In the genomic region with DNA sequence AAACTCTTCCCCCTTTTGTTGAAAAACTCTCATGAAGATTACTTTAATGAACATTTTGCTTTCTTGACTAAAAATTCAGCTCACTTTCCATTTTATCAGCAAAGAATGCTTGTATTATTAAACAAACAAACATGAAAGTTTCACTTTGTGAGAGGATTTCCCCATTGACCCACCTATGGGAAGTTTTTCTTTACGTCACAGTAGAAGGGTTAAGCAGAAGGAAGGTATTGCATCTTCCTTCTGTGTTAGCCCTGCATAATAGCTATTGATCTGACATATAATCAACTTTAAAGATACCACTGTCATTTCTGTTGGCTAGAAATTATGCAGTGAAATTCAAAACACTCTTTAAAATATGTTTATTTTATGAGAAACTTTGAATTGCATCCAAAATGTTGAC, we compare ENCODE assay signal across 22 cellular contexts.
"Had no signal": no experiment of that assay in that cellular context is flagged by ENCODE, and none has a peak within 500 bp of the region (broad histone marks: within the 10 kb centered on the region; RNA-seq: fewer than 3 reads in every experiment).

No MANE protein-coding gene starts in this region.

- ATAC-seq: activated naive CD8-positive, alpha-beta T cell treated with anti-CD3 and anti-CD28 coated beads, Interleukin-2, amount 50 U/mL, for 24 hours; gastrocnemius medialis; heart left ventricle; left lobe of liver had no signal

- H3K9me3 ChIP-seq: breast epithelium, gastrocnemius medialis, right atrium auricular region had no signal

- H3K4me1 ChIP-seq: breast epithelium had no signal

- FAIRE-seq: small intestine had no signal

- H3K27me3 ChIP-seq: ascending aorta, breast epithelium, gastrocnemius medialis, heart left ventricle, right atrium auricular region had no signal

- H3K36me3 ChIP-seq: ascending aorta, breast epithelium, gastrocnemius medialis, heart left ventricle, right atrium auricular region had no signal

- H3K4me3 ChIP-seq: ascending aorta, breast epithelium, gastrocnemius medialis, right atrium auricular region had no signal

- H3K27ac ChIP-seq: ascending aorta, breast epithelium, gastrocnemius medialis, heart left ventricle, right atrium auricular region had no signal

- DNase-seq: activated CD4-positive, alpha-beta T cell treated with anti-CD3 and anti-CD28 coated beads, Interleukin-2, amount 50 U/mL, for 48 hours; activated naive CD4-positive, alpha-beta T cell treated with anti-CD3 and anti-CD28 coated beads for 36 hours; activated naive CD8-positive, alpha-beta T cell treated with anti-CD3 and anti-CD28 coated beads, Interleukin-2, amount 50 U/mL, for 24 hours; cerebellar nuclear complex; effector CD8-positive, alpha-beta T cell; gastrocnemius medialis; heart left ventricle; islet precursor cell; nephron progenitor cell; occipital lobe; small intestine; stimulated activated CD4-positive, alpha-beta T cell treated with anti-CD3 and anti-CD28 coated beads, Interleukin-4, amount 100 ng/mL, for 4 hours; stimulated activated CD8-positive, alpha-beta memory T cell treated with anti-CD3 and anti-CD28 coated beads, Interleukin-4, amount 100 ng/mL, for 48 hours; stimulated activated naive CD4-positive, alpha-beta T cell treated with Interleukin-2 at 50 U/mL for 16 hours; substantia nigra; T-helper 1 cell; T1000; trophoblast cell had no signal
